8 cellular contexts compared by ENCODE assay signal in the genomic region with DNA sequence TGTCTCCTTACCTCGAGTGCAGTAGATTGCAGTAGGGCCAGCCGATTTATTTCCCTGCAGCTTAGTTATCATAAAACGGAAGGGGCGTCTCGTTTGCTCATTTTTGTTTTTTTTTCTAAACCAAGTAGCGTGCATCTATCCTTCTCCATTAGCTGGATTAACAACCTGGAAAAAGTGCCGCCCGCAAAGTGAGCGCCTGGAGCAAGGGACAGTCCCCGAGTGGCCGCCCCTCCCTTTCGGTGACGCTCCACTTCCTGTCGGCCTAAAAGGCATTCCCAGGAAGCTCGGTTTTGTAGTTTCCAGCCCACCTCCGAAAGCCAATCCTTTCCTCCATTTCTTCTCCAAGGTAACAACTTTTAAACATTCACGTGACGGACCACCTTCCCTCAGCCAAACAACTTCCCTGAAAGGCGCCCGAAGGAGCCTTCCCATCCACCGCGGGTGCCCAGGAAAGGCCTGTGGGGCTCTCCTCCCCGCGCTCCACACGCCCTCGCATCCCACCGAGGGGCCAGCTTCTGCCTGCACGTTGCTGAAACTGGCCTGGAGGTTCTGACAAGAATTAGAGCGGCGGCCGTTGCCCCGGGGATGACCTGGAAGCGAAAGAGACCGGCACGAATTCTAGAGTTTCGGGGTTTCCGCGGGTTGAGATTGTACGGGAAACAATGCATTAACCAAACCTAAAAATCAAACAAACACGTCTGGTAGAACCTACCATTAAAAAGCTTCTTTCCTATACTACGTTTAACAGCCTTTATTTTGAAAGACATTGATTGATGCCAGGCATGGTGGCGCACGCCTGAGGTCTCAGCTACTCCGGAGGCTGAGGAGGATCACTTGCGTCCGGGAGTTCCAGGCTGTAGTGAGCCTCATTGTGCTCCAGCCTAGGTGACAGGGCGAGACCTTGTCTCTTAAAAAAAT. TPM values are rescaled to one million over a fixed set of nuclear protein-coding genes. Genes with fewer than 3 reads are reported as not detected.
DNase-seq lines count a peak whose midpoint lies in the region; ATAC-seq and TF ChIP-seq lines count a peak whose summit lies in the region.

A gene with protein sequence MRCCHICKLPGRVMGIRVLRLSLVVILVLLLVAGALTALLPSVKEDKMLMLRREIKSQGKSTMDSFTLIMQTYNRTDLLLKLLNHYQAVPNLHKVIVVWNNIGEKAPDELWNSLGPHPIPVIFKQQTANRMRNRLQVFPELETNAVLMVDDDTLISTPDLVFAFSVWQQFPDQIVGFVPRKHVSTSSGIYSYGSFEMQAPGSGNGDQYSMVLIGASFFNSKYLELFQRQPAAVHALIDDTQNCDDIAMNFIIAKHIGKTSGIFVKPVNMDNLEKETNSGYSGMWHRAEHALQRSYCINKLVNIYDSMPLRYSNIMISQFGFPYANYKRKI (minus strand): TSS at position 221 of the 918 bp plus-strand sequence. CDS start 6,085 bp downstream, outside the sequence.

- no peak; the same call in 1 of the 2 replicates for TF ChIP-seq EP300 in Ishikawa (IDR thresholded peaks at IDR 0.05; ENCODE audit: borderline replicate concordance)

- H3K9me3 ChIP-seq in PC-3 (ENCODE audit: low read length) (no peaks in the 10 kb centered on the region), esophagus squamous epithelium (peaks cover 0 to 3% (median 0%) of the 10 kb centered on the region in 3 donors), muscle layer of duodenum (ENCODE audit: control insufficient read depth in 1 of 2, low read length in 2 of 2) (peaks cover 0 to 3% of the 10 kb centered on the region in 2 donors)

- H3K4me1 ChIP-seq in PC-3 (ENCODE audit: insufficient read depth, low read length) (peaks cover 23% of the 10 kb centered on the region), esophagus squamous epithelium (peaks cover 0 to 35% (median 14%) of the 10 kb centered on the region in 3 donors), muscle layer of duodenum (ENCODE audit: control insufficient read depth in 1 of 2, insufficient read depth in 2 of 2, low read length in 2 of 2) (peaks cover 9 to 27% of the 10 kb centered on the region in 2 donors)

- no peak for TF ChIP-seq RAD21 in Ishikawa (IDR thresholded peaks at IDR 0.05; ENCODE audit: low read depth)

- peaks cover 44% of the 10 kb centered on the region for H3K36me3 Mint-ChIP-seq in stimulated activated effector memory CD8-positive, alpha-beta T cell treated with anti-CD3 and anti-CD28 coated beads, Interleukin-12 subunit alpha, Interleukin-12 subunit beta, amount 100 ng/mL, for 72 hours

- DNase-seq in DMS153 (lab: John Stamatoyannopoulos, UW) (peak; percentile 85), PC-3 (peak; percentile 91), activated T-helper 1 cell treated with Interleukin-2 at 50 U/mL for 16 hours (ENCODE audit: low read depth) (peak; percentile 40), esophagus squamous epithelium (lab: John Stamatoyannopoulos, UW) (peak; percentile 3)
- DNase-seq in stimulated activated effector memory CD8-positive, alpha-beta T cell treated with anti-CD3 and anti-CD28 coated beads, Interleukin-12 subunit alpha, Interleukin-12 subunit beta, amount 100 ng/mL, for 72 hours (ENCODE audit: low spot score in 2 of 2): peak; percentile 33 to 73

- H3K27me3 ChIP-seq in PC-3 (ENCODE audit: low read length): no peaks in the 10 kb centered on the region
- no peaks in the 10 kb centered on the region for H3K27me3 ChIP-seq in esophagus squamous epithelium
- H3K27me3 ChIP-seq in muscle layer of duodenum (ENCODE audit: low read depth, low read length): no peaks in the 10 kb centered on the region

- BruUV-seq in PC-3 (replicated peaks; lab: Mats Ljungman, UMichigan): no TSS peak

- H2AFZ ChIP-seq in PC-3 (ENCODE audit: low read length): peak within 1 kb of the TSS; percentile 93

- no peaks in the 10 kb centered on the region for H3F3A ChIP-seq in PC-3 (ENCODE audit: low read length, unreplicated experiment)

- H3K4me3 Mint-ChIP-seq in stimulated activated effector memory CD8-positive, alpha-beta T cell treated with anti-CD3 and anti-CD28 coated beads, Interleukin-12 subunit alpha, Interleukin-12 subunit beta, amount 100 ng/mL, for 72 hours: peak within 1 kb of the TSS; percentile 100

- peak in 1 of 4 donors; percentile 39 for TF ChIP-seq POLR2A in esophagus squamous epithelium (IDR thresholded peaks at IDR 0.05)

- CTCF ChIA-PET in PC-3 (lab: Charles Lee): no interaction called here

- H3K9me3 Mint-ChIP-seq in stimulated activated effector memory CD8-positive, alpha-beta T cell treated with anti-CD3 and anti-CD28 coated beads, Interleukin-12 subunit alpha, Interleukin-12 subunit beta, amount 100 ng/mL, for 72 hours: no peaks in the 10 kb centered on the region

- ATAC-seq in GM21529 (IDR thresholded peaks at IDR 0.05; ENCODE audit: unreplicated experiment) (peak; percentile 49), PC-3 (peak; percentile 52)
- peak; percentile 42 for ATAC-seq in stimulated activated effector memory CD8-positive, alpha-beta T cell treated with anti-CD3 and anti-CD28 coated beads, Interleukin-12 subunit alpha, Interleukin-12 subunit beta, amount 100 ng/mL, for 72 hours

- POLR2A ChIA-PET in PC-3 (lab: Charles Lee; ENCODE audit: unreplicated experiment): interaction anchor here (0.5 to 0.7 kb wide), 7 partner anchors 9 to 855 kb away, joined by 3 to 8 read pairs (median 5); no protein-coding TSS in a partner anchor

- H4K20me1 ChIP-seq in PC-3 (ENCODE audit: low read length): peaks cover 10% of the 10 kb centered on the region; the same call in 1 of the 2 replicates

- peak within 1 kb of the TSS; percentile 95 for H3K9ac ChIP-seq in PC-3 (ENCODE audit: low read length)

- peaks cover 56% of the 10 kb centered on the region for H3K79me2 ChIP-seq in PC-3 (ENCODE audit: low read length)

- H3K4me3 ChIP-seq in PC-3 (ENCODE audit: low read length) (peak within 1 kb of the TSS; percentile 92), esophagus squamous epithelium (peak within 1 kb of the TSS; percentile 71 to 96 (median 88)), muscle layer of duodenum (ENCODE audit: low read depth in 1 of 2, low read length in 2 of 2) (peak within 1 kb of the TSS; percentile 90 to 92)

- H3K27ac ChIP-seq in PC-3 (ENCODE audit: low read length) (peak within 1 kb of the TSS; percentile 98), esophagus squamous epithelium (peak within 1 kb of the TSS; percentile 92 to 96 (median 95)), muscle layer of duodenum (ENCODE audit: low read length) (peak within 1 kb of the TSS; percentile 97)

- TF ChIP-seq CTCF in PC-3 (conservative IDR thresholded peaks at IDR 0.05; ENCODE audit: low read depth, low read length) (no peak), esophagus squamous epithelium (IDR thresholded peaks at IDR 0.05) (no peak)

- WGBS in esophagus squamous epithelium, 2 donors: 0% methylated on average over 36 to 44 of the region's 47 CpGs

- H3K9me2 ChIP-seq in PC-3 (replicated peaks; ENCODE audit: low read length): no peaks in the 10 kb centered on the region

- intact Hi-C loops in PC-3 (cut with micrococcal nuclease) (loop anchor here (1.0 kb wide), 1 partner anchor 11 kb away; no protein-coding TSS in a partner anchor), esophagus squamous epithelium (cut with DNase I) (no loop called here)

- H3K27ac Mint-ChIP-seq in stimulated activated effector memory CD8-positive, alpha-beta T cell treated with anti-CD3 and anti-CD28 coated beads, Interleukin-12 subunit alpha, Interleukin-12 subunit beta, amount 100 ng/mL, for 72 hours: peak within 1 kb of the TSS; percentile 99

- H3K4me1 Mint-ChIP-seq in stimulated activated effector memory CD8-positive, alpha-beta T cell treated with anti-CD3 and anti-CD28 coated beads, Interleukin-12 subunit alpha, Interleukin-12 subunit beta, amount 100 ng/mL, for 72 hours: peaks cover 54% of the 10 kb centered on the region

- peak within 1 kb of the TSS; percentile 97 for H3K4me2 ChIP-seq in PC-3 (ENCODE audit: low read length)

- H3K36me3 ChIP-seq in PC-3 (ENCODE audit: low read depth, low read length) (peaks cover 9% of the 10 kb centered on the region), esophagus squamous epithelium (peaks cover 0 to 16% (median 3%) of the 10 kb centered on the region in 3 donors), muscle layer of duodenum (ENCODE audit: control insufficient read depth in 1 of 2, insufficient read depth in 2 of 2, low read length in 2 of 2) (peaks cover 0 to 21% of the 10 kb centered on the region in 2 donors)

TF ChIP-seq in Ishikawa, 13 proteins besides CTCF, POLR2A, EP300 and RAD21 (continues in another document):
- TF ChIP-seq, protein P1, sequence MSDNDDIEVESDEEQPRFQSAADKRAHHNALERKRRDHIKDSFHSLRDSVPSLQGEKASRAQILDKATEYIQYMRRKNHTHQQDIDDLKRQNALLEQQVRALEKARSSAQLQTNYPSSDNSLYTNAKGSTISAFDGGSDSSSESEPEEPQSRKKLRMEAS (IDR thresholded peaks at IDR 0.05): no peak; the same call in 1 of the 2 replicates
- TF ChIP-seq, protein P2, sequence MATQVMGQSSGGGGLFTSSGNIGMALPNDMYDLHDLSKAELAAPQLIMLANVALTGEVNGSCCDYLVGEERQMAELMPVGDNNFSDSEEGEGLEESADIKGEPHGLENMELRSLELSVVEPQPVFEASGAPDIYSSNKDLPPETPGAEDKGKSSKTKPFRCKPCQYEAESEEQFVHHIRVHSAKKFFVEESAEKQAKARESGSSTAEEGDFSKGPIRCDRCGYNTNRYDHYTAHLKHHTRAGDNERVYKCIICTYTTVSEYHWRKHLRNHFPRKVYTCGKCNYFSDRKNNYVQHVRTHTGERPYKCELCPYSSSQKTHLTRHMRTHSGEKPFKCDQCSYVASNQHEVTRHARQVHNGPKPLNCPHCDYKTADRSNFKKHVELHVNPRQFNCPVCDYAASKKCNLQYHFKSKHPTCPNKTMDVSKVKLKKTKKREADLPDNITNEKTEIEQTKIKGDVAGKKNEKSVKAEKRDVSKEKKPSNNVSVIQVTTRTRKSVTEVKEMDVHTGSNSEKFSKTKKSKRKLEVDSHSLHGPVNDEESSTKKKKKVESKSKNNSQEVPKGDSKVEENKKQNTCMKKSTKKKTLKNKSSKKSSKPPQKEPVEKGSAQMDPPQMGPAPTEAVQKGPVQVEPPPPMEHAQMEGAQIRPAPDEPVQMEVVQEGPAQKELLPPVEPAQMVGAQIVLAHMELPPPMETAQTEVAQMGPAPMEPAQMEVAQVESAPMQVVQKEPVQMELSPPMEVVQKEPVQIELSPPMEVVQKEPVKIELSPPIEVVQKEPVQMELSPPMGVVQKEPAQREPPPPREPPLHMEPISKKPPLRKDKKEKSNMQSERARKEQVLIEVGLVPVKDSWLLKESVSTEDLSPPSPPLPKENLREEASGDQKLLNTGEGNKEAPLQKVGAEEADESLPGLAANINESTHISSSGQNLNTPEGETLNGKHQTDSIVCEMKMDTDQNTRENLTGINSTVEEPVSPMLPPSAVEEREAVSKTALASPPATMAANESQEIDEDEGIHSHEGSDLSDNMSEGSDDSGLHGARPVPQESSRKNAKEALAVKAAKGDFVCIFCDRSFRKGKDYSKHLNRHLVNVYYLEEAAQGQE (IDR thresholded peaks at IDR 0.05; ENCODE audit: low read depth): no peak
- no peak for TF ChIP-seq TEAD4 (IDR thresholded peaks at IDR 0.05)
- no peak for TF ChIP-seq CEBPB (IDR thresholded peaks at IDR 0.05)
- TF ChIP-seq TAF1 (IDR thresholded peaks at IDR 0.05; ENCODE audit: low read depth): peak; percentile 76
- peak; percentile 54 for TF ChIP-seq CREB1 (IDR thresholded peaks at IDR 0.05; ENCODE audit: low read depth)
- TF ChIP-seq NFIC (IDR thresholded peaks at IDR 0.05): peak; percentile 41

RNA-seq across cellular contexts. Expression of the gene that starts here (rescaled TPM):
- 6.4 and 7.5 TPM in 2 replicates for total RNA-seq in PC-3 (2014; rRNA removed)
- total RNA-seq in esophagus squamous epithelium: 1 to 10 TPM; 1.4 to 7.4 (median 2.5) TPM

Comparison
In these comparisons a context has a peak if more than half of its experiments do, and no peak if none do; other contexts are left out.
1. Peak in every context shown above with its lines: DNase-seq, ATAC-seq, H3K4me3 ChIP-seq and H3K27ac ChIP-seq.
2. DNase-seq: peak in every context shown above with its lines; median percentile 91 in PC-3; 85 in DMS153; 53 in stimulated activated effector memory CD8-positive, alpha-beta T cell treated with anti-CD3 and anti-CD28 coated beads, Interleukin-12 subunit alpha, Interleukin-12 subunit beta, amount 100 ng/mL, for 72 hours; 40 in activated T-helper 1 cell treated with Interleukin-2 at 50 U/mL for 16 hours; 3 in esophagus squamous epithelium.